In genomic region chr2:217851191-217852020, GRCh38 we compare ENCODE assay signal across 10 cellular contexts.
DNase-seq lines count a peak whose midpoint lies in the region; ATAC-seq, FAIRE-seq and TF ChIP-seq lines count a peak whose summit lies in the region.
"Had no signal": no experiment of that assay in that cellular context is flagged by ENCODE, and none has a peak within 500 bp of the region (broad histone marks: within the 10 kb centered on the region; RNA-seq: fewer than 3 reads in every experiment).

No MANE protein-coding gene starts in this region.

- H3K27me3 ChIP-seq in astrocyte (ENCODE audit: insufficient read depth, low read length) (no peaks in the 10 kb centered on the region), right cardiac atrium (ENCODE audit: control insufficient read depth, insufficient read depth) (no peaks in the 10 kb centered on the region), stomach smooth muscle (ENCODE audit: control insufficient read depth in 1 of 2, insufficient read depth in 2 of 2, low read length in 2 of 2) (no peaks in the 10 kb centered on the region)
- H3K27me3 ChIP-seq in CD8-positive, alpha-beta memory T cell (ENCODE audit: insufficient read depth, low read length, poor library complexity, severe bottlenecking): no peaks in the 10 kb centered on the region

- no peak overlapping the region for H3K4me3 ChIP-seq in astrocyte (ENCODE audit: insufficient read depth, low read depth, low read length)
- no peak overlapping the region for H3K4me3 ChIP-seq in right cardiac atrium (ENCODE audit: low read length)
- H3K4me3 ChIP-seq in stomach smooth muscle (ENCODE audit: low read length in 2 of 2): peak overlapping the region in 1 of 2 donors; percentile 55
- no peak overlapping the region for H3K4me3 ChIP-seq in CD8-positive, alpha-beta memory T cell (ENCODE audit: low read length)

- peak overlapping the region; percentile 85 for H3K4me2 ChIP-seq in astrocyte (ENCODE audit: low read length)

- H3K27ac ChIP-seq in astrocyte (ENCODE audit: low read depth, low read length) (peak overlapping the region; percentile 84), right cardiac atrium (ENCODE audit: low read length) (peak overlapping the region; percentile 28), stomach smooth muscle (ENCODE audit: low read length) (peak overlapping the region; percentile 73)
- no peak overlapping the region for H3K27ac ChIP-seq in CD8-positive, alpha-beta memory T cell (ENCODE audit: low read depth, low read length)

- H4K20me1 ChIP-seq in astrocyte (ENCODE audit: insufficient read depth, low read length): peaks cover 90% of the 10 kb centered on the region

- H3K27me3 Mint-ChIP-seq in astrocyte (ENCODE audit: low read depth, unreplicated experiment): no peaks in the 10 kb centered on the region
- peaks cover 6% of the 10 kb centered on the region for H3K27me3 Mint-ChIP-seq in activated T-cell treated with anti-CD3 and anti-CD28 coated beads, Interleukin-2, amount 50 U/mL, for 24 hours
- H3K27me3 Mint-ChIP-seq in CD8-positive, alpha-beta memory T cell: peaks cover 4 to 8% of the 10 kb centered on the region in 2 donors

- H3K4me1 ChIP-seq in astrocyte (ENCODE audit: insufficient read depth, low read length) (peaks cover 42% of the 10 kb centered on the region), right cardiac atrium (ENCODE audit: control insufficient read depth, insufficient read depth, low read length) (peaks cover 45% of the 10 kb centered on the region), stomach smooth muscle (ENCODE audit: control insufficient read depth, insufficient read depth, low read length) (peaks cover 92% of the 10 kb centered on the region)
- H3K4me1 ChIP-seq in CD8-positive, alpha-beta memory T cell (ENCODE audit: insufficient read depth, low read length): no peaks in the 10 kb centered on the region

- peak overlapping the region; percentile 80 for H3K27ac Mint-ChIP-seq in astrocyte (ENCODE audit: unreplicated experiment)
- no peak overlapping the region for H3K27ac Mint-ChIP-seq in activated T-cell treated with anti-CD3 and anti-CD28 coated beads, Interleukin-2, amount 50 U/mL, for 24 hours
- no peak overlapping the region for H3K27ac Mint-ChIP-seq in CD8-positive, alpha-beta memory T cell

- 73% methylated on average over 2 of the region's 2 CpGs for WGBS in right cardiac atrium

- TF ChIP-seq CTCF in astrocyte (IDR thresholded peaks at IDR 0.05; ENCODE audit: insufficient read depth, low read depth, low read length): no peak

- peak overlapping the region; percentile 66 for H3K9ac ChIP-seq in astrocyte (ENCODE audit: low read length)
- H3K9ac ChIP-seq in stomach smooth muscle (ENCODE audit: low read length in 2 of 2): peak overlapping the region; percentile 16 to 29

- H3K79me2 ChIP-seq in astrocyte (ENCODE audit: insufficient read depth, low read length): peaks cover 53% of the 10 kb centered on the region

- DNase-seq in HCEC 1CT (peak; percentile 34), astrocyte (ENCODE audit: low read depth) (peak; percentile 70), right cardiac atrium (peak; percentile 60 to 78 (median 78)), germinal center (ENCODE audit: low spot score) (no peak)
- DNase-seq in activated T-cell treated with anti-CD3 and anti-CD28 coated beads, Interleukin-2, amount 50 U/mL, for 24 hours: no peak
- DNase-seq in stimulated activated CD4-positive, alpha-beta T cell treated with anti-CD3 and anti-CD28 coated beads, Interleukin-2, amount 100 ng/mL, for 48 hours: no peak
- no peak for DNase-seq in CD8-positive, alpha-beta memory T cell
- DNase-seq: activated naive CD4-positive, alpha-beta T cell treated with Interleukin-2 at 50 U/mL for 16 hours; NCI-H2081 treated with DMSO at 0.1 percent for 48 hours had no signal

- POLR2A ChIA-PET in CD8-positive, alpha-beta memory T cell (lab: Charles Lee): no interaction called here

- intact Hi-C loops in right cardiac atrium (cut with DNase I): no loop called here

- peaks cover 47% of the 10 kb centered on the region for H3K36me3 Mint-ChIP-seq in astrocyte (ENCODE audit: low read depth, unreplicated experiment)
- H3K36me3 Mint-ChIP-seq in activated T-cell treated with anti-CD3 and anti-CD28 coated beads, Interleukin-2, amount 50 U/mL, for 24 hours (ENCODE audit: low read depth): no peaks in the 10 kb centered on the region
- no peaks in the 10 kb centered on the region for H3K36me3 Mint-ChIP-seq in CD8-positive, alpha-beta memory T cell

- no peaks in the 10 kb centered on the region for H3K9me3 ChIP-seq in astrocyte (ENCODE audit: insufficient read depth, low read depth, low read length)
- H3K9me3 ChIP-seq in right cardiac atrium (ENCODE audit: control insufficient read depth, low read length): no peaks in the 10 kb centered on the region
- H3K9me3 ChIP-seq in stomach smooth muscle (ENCODE audit: control insufficient read depth in 2 of 2, low read length in 2 of 2): no peaks in the 10 kb centered on the region
- no peaks in the 10 kb centered on the region for H3K9me3 ChIP-seq in CD8-positive, alpha-beta memory T cell (ENCODE audit: low read length)

- peak overlapping the region; percentile 65 for H3K4me3 Mint-ChIP-seq in astrocyte (ENCODE audit: unreplicated experiment)
- H3K4me3 Mint-ChIP-seq in activated T-cell treated with anti-CD3 and anti-CD28 coated beads, Interleukin-2, amount 50 U/mL, for 24 hours: no peak overlapping the region
- H3K4me3 Mint-ChIP-seq in CD8-positive, alpha-beta memory T cell: no peak overlapping the region

- CTCF ChIA-PET in CD8-positive, alpha-beta memory T cell (lab: Charles Lee): no interaction called here

- H3K9me3 Mint-ChIP-seq in astrocyte (ENCODE audit: unreplicated experiment): no peaks in the 10 kb centered on the region
- no peaks in the 10 kb centered on the region for H3K9me3 Mint-ChIP-seq in activated T-cell treated with anti-CD3 and anti-CD28 coated beads, Interleukin-2, amount 50 U/mL, for 24 hours
- H3K9me3 Mint-ChIP-seq in CD8-positive, alpha-beta memory T cell: peaks cover 0 to 2% (median 0%) of the 10 kb centered on the region in 5 donors

- FAIRE-seq in astrocyte (lab: Jason Lieb, UNC): no peak

- peak; percentile 8 to 22 for ATAC-seq in right cardiac atrium

- H3K36me3 ChIP-seq in astrocyte (ENCODE audit: insufficient read depth, low read length) (peaks cover 31% of the 10 kb centered on the region), stomach smooth muscle (ENCODE audit: control insufficient read depth in 2 of 2, insufficient read depth in 2 of 2, low read length in 2 of 2) (peaks cover 68 to 70% of the 10 kb centered on the region in 2 donors)
- no peaks in the 10 kb centered on the region for H3K36me3 ChIP-seq in CD8-positive, alpha-beta memory T cell (ENCODE audit: insufficient read depth, low read length)

- no peak overlapping the region for H2AFZ ChIP-seq in astrocyte (ENCODE audit: low read depth, low read length)

- H3K4me1 Mint-ChIP-seq in astrocyte (ENCODE audit: low read depth, unreplicated experiment): peaks cover 56% of the 10 kb centered on the region
- H3K4me1 Mint-ChIP-seq in activated T-cell treated with anti-CD3 and anti-CD28 coated beads, Interleukin-2, amount 50 U/mL, for 24 hours (ENCODE audit: low read depth): no peaks in the 10 kb centered on the region
- H3K4me1 Mint-ChIP-seq in CD8-positive, alpha-beta memory T cell: no peaks in the 10 kb centered on the region

Comparison
In these comparisons a context has a peak if more than half of its experiments do, and no peak if none do; other contexts are left out.
1. DNase-seq: peak in HCEC 1CT (single experiment), astrocyte (single experiment) and right cardiac atrium (3 of 3); none in activated T-cell treated with anti-CD3 and anti-CD28 coated beads, Interleukin-2, amount 50 U/mL, for 24 hours (single experiment), germinal center (single experiment), stimulated activated CD4-positive, alpha-beta T cell treated with anti-CD3 and anti-CD28 coated beads, Interleukin-2, amount 100 ng/mL, for 48 hours (0 of 2) and CD8-positive, alpha-beta memory T cell (0 of 5).